ENCODE assay signal across 24 cellular contexts in genomic region chr2:216292475-216292874, GRCh38.
"Had no signal": no experiment of that assay in that cellular context is flagged by ENCODE, and none has a peak within 500 bp of the region (broad histone marks: within the 10 kb centered on the region; RNA-seq: fewer than 3 reads in every experiment).

No MANE protein-coding gene starts in this region.

- DNase-seq: activated CD4-positive, alpha-beta memory T cell treated with anti-CD3 and anti-CD28 coated beads for 36 hours; activated CD4-positive, alpha-beta T cell treated with anti-CD3 and anti-CD28 coated beads for 36 hours; activated CD4-positive, alpha-beta T cell treated with anti-CD3 and anti-CD28 coated beads, Interleukin-2, amount 10 ng/mL, durations not matched to agents 24 days and 14 days; activated CD4-positive, CD25-positive, alpha-beta regulatory T cell; activated CD4-positive, CD25-positive, alpha-beta regulatory T cell treated with anti-CD3 and anti-CD28 coated beads, Interleukin-2, amount 50 U/mL, for 72 hours; activated CD8-positive, alpha-beta memory T cell treated with anti-CD3 and anti-CD28 coated beads, Interleukin-2, amount 50 U/mL, for 48 hours; activated effector memory CD4-positive, alpha-beta T cell treated with Interleukin-2 at 50 U/mL for 16 hours; activated gamma-delta T cell treated with Interleukin-2 at 50 U/mL for 16 hours; activated naive CD4-positive, alpha-beta T cell treated with anti-CD3 and anti-CD28 coated beads for 36 hours; activated naive CD8-positive, alpha-beta T cell treated with anti-CD3 and anti-CD28 coated beads for 36 hours; activated naive CD8-positive, alpha-beta T cell treated with anti-CD3 and anti-CD28 coated beads, Interleukin-2, amount 50 U/mL, for 24 hours; activated T-cell treated with anti-CD3 and anti-CD28 coated beads for 4 hours; activated T-cell treated with anti-CD3 and anti-CD28 coated beads, Interleukin-2, amount 50 U/mL, for 4 hours; aorta; cortex of kidney; effector CD4-positive, alpha-beta T cell; effector memory CD8-positive, alpha-beta T cell; esophagus squamous epithelium; T-helper 1 cell; T-helper 17 cell; T1000 had no signal

- H3K4me3 ChIP-seq: adrenal gland, body of pancreas, esophagus squamous epithelium had no signal

- H3K4me1 ChIP-seq: adrenal gland had no signal

- H3K27me3 ChIP-seq: adrenal gland, body of pancreas had no signal

- H3K27ac ChIP-seq: adrenal gland, body of pancreas, epithelial cell of prostate had no signal

- H3K36me3 ChIP-seq: adrenal gland, esophagus squamous epithelium had no signal

- H3K9me3 ChIP-seq: adrenal gland, body of pancreas, esophagus squamous epithelium had no signal
